In the genomic region with DNA sequence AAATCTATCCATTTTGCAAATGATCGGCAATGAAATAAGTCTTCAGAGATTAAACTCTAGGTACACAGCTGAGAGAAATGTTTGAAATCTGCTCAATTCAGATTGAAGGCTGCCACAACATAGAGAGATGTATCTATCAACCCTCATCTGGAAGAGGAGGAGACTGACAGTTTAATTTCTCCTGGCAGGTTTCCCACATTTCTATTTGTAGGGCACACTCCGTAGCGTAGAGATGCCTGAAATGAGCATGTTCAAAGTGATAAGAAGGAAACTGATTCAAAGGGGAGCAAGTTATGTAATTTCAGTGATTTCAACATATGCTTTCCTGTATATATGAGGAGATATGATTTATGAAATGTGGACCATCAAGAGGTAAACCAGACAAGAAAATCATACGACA, we compare ENCODE assay signal across 15 cellular contexts. TPM values are rescaled to one million over a fixed set of nuclear protein-coding genes. Genes with fewer than 3 reads are reported as not detected.
DNase-seq lines count a peak whose midpoint lies in the region; ATAC-seq and TF ChIP-seq lines count a peak whose summit lies in the region.
"Had no signal": no experiment of that assay in that cellular context is flagged by ENCODE, and none has a peak within 500 bp of the region (broad histone marks: within the 10 kb centered on the region; RNA-seq: fewer than 3 reads in every experiment).

No MANE protein-coding gene starts in this region.

- intact Hi-C loops in PC-3 (cut with micrococcal nuclease): no loop called here
- intact Hi-C loops in left ventricle myocardium inferior (cut with micrococcal nuclease): no loop called here

- H3K9ac ChIP-seq in PC-3 (ENCODE audit: low read length): no peak overlapping the region

- BruUV-seq in PC-3 (replicated peaks; lab: Mats Ljungman, UMichigan): no TSS peak

- peak overlapping the region; percentile 48 for H3K4me3 ChIP-seq in PC-3 (ENCODE audit: low read length)
- no peak overlapping the region for H3K4me3 ChIP-seq in left ventricle myocardium inferior
- H3K4me3 ChIP-seq: colonic mucosa had no signal

- POLR2A ChIA-PET in PC-3 (lab: Charles Lee; ENCODE audit: unreplicated experiment): no interaction called here

- no peaks in the 10 kb centered on the region for H4K20me1 ChIP-seq in PC-3 (ENCODE audit: low read length)

- TF ChIP-seq CTCF in PC-3 (conservative IDR thresholded peaks at IDR 0.05; ENCODE audit: low read depth, low read length) (no peak), left ventricle myocardium inferior (IDR thresholded peaks at IDR 0.05; ENCODE audit: borderline replicate concordance) (no peak)

- H3K79me2 ChIP-seq in PC-3 (ENCODE audit: low read length): no peaks in the 10 kb centered on the region

- H3F3A ChIP-seq in PC-3 (ENCODE audit: low read length, unreplicated experiment): no peaks in the 10 kb centered on the region

- ATAC-seq in PC-3: no peak

- CTCF ChIA-PET in PC-3 (lab: Charles Lee): no interaction called here

- H3K36me3 ChIP-seq in PC-3 (ENCODE audit: low read depth, low read length): no peaks in the 10 kb centered on the region
- peaks cover 6% of the 10 kb centered on the region for H3K36me3 ChIP-seq in left ventricle myocardium inferior
- H3K36me3 ChIP-seq: colonic mucosa had no signal

- H2AFZ ChIP-seq in PC-3 (ENCODE audit: low read length): no peak overlapping the region

- H3K9me3 ChIP-seq in PC-3 (ENCODE audit: low read length) (no peaks in the 10 kb centered on the region), left ventricle myocardium inferior (replicated peaks) (peaks cover 2% of the 10 kb centered on the region)
- H3K9me3 ChIP-seq: colonic mucosa had no signal

- H3K4me1 ChIP-seq in PC-3 (ENCODE audit: insufficient read depth, low read length) (peaks cover 18% of the 10 kb centered on the region), left ventricle myocardium inferior (peaks cover 58% of the 10 kb centered on the region)
- H3K4me1 ChIP-seq: colonic mucosa had no signal

- H3K4me2 ChIP-seq in PC-3 (ENCODE audit: low read length): peak overlapping the region; percentile 81

- no peaks in the 10 kb centered on the region for H3K9me2 ChIP-seq in PC-3 (replicated peaks; ENCODE audit: low read length)

- H3K27ac ChIP-seq in PC-3 (ENCODE audit: low read length) (peak overlapping the region; percentile 29), left ventricle myocardium inferior (replicated peaks) (peak overlapping the region; percentile 56)
- H3K27ac ChIP-seq: colonic mucosa had no signal

- H3K27me3 ChIP-seq in PC-3 (ENCODE audit: low read length) (no peaks in the 10 kb centered on the region), left ventricle myocardium inferior (ENCODE audit: low read depth) (no peaks in the 10 kb centered on the region)

- DNase-seq in DMS 273 (lab: John Stamatoyannopoulos, UW; ENCODE audit: unreplicated experiment) (peak; percentile 30), DMS 273 treated with DMSO at 0.1 percent for 48 hours (lab: John Stamatoyannopoulos, UW) (no peak), MV-4-11 (lab: John Stamatoyannopoulos, UW) (peak; percentile 41), PC-3 (no peak), left ventricle myocardium inferior (no peak), A172 (ENCODE audit: low spot score) (no peak), UCSD-AML1 (lab: John Stamatoyannopoulos, UW; ENCODE audit: unreplicated experiment) (no peak)
- DNase-seq in stimulated activated CD4-positive, alpha-beta T cell treated with anti-CD3 and anti-CD28 coated beads, Interleukin-1b, Interleukin-23, amount 100 ng/mL, for 48 hours: no peak
- DNase-seq: activated CD4-positive, alpha-beta T cell treated with anti-CD3 and anti-CD28 coated beads for 48 hours; activated T-cell treated with anti-CD3 and anti-CD28 coated beads, Interleukin-2, amount 50 U/mL, for 24 hours; amniotic stem cell; colonic mucosa; NCI-H1436 treated with DMSO at 0.1 percent for 48 hours; substantia nigra; T-cell had no signal

RNA-seq across cellular contexts. Expression of gene NIBAN1, which starts 44.1 kb away (rescaled TPM):
- total RNA-seq in PC-3 (2014; rRNA removed): 6.9 and 8.2 TPM in 2 replicates
- 248 TPM for total RNA-seq in left ventricle myocardium inferior
- 25.9 and 34.5 TPM in 2 replicates for total RNA-seq in A172 (2014; rRNA removed; shearing (Covaris generic))

Comparison
In these comparisons a context has a peak if more than half of its experiments do, and no peak if none do; other contexts are left out.
1. DNase-seq: peak in DMS 273 (single experiment) and MV-4-11 (single experiment); none in DMS 273 treated with DMSO at 0.1 percent for 48 hours (single experiment), PC-3 (single experiment), left ventricle myocardium inferior (single experiment), A172 (single experiment), UCSD-AML1 (single experiment) and stimulated activated CD4-positive, alpha-beta T cell treated with anti-CD3 and anti-CD28 coated beads, Interleukin-1b, Interleukin-23, amount 100 ng/mL, for 48 hours (single experiment).